Comparison of ENCODE assay signal across 1 cellular context in the genomic region with DNA sequence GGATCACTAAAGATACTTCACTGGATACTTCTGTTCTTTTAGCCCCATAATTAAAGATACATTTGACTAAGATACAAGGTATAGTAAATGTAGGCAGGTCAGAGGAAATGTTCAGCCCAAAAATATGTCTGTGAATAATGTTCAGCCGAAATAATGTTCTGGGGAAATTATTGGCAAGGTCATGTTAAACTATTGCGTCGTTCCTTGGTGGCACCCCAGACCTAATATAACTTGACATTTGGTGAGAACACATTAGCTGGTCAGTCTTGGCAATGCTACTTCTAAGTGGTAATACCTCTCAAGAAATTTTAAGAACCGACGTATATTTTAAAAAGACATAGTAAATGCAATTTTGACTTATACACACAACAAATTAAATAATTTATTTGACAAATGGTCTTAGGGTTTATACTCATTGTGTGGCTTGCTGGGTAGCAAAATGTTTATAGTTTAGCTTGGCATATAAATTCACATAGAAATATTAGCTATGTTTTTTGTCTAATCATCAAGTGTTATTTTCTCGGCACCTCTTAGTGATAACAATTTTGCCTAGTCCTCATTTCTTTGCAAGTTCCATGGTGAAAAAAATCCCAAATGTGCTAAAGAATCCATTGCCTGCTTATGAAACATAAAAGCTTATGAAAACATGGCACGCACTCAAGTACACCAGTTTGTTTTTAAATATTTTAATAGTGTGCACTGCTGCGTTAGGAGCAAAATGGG.
TF ChIP-seq lines count a peak whose summit lies in the region.

No MANE protein-coding gene starts in this region.

TF ChIP-seq in K562, 482 proteins besides CTCF, POLR2A, EP300 and RAD21 (continued from another document):
- TF ChIP-seq, protein P1, sequence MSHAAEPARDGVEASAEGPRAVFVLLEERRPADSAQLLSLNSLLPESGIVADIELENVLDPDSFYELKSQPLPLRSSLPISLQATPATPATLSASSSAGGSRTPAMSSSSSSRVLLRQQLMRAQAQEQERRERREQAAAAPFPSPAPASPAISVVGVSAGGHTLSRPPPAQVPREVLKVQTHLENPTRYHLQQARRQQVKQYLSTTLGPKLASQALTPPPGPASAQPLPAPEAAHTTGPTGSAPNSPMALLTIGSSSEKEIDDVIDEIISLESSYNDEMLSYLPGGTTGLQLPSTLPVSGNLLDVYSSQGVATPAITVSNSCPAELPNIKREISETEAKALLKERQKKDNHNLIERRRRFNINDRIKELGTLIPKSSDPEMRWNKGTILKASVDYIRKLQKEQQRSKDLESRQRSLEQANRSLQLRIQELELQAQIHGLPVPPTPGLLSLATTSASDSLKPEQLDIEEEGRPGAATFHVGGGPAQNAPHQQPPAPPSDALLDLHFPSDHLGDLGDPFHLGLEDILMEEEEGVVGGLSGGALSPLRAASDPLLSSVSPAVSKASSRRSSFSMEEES (CRISPR knock-in tag; IDR thresholded peaks at IDR 0.05), result no peak
- TF ChIP-seq NR2C1 (IDR thresholded peaks at IDR 0.05), result no peak
- TF ChIP-seq NR2C1 (tag; IDR thresholded peaks at IDR 0.05), result peak; percentile 10; the same call in 1 of the 2 replicates
- no peak for TF ChIP-seq ZNF780A (CRISPR knock-in tag; IDR thresholded peaks at IDR 0.05)
- peak; percentile 64 for TF ChIP-seq ZNF316 (IDR thresholded peaks at IDR 0.05)
- TF ChIP-seq U2AF1 (optimal IDR thresholded peaks at IDR 0.05; ENCODE audit: low read depth, low read length), result no peak
- TF ChIP-seq TAF15 (IDR thresholded peaks at IDR 0.05; ENCODE audit: low read depth, low read length), result no peak
- no peak for TF ChIP-seq PCBP2 (IDR thresholded peaks at IDR 0.05; ENCODE audit: low read depth, low read length, poor library complexity, severe bottlenecking)
- TF ChIP-seq, protein P2, sequence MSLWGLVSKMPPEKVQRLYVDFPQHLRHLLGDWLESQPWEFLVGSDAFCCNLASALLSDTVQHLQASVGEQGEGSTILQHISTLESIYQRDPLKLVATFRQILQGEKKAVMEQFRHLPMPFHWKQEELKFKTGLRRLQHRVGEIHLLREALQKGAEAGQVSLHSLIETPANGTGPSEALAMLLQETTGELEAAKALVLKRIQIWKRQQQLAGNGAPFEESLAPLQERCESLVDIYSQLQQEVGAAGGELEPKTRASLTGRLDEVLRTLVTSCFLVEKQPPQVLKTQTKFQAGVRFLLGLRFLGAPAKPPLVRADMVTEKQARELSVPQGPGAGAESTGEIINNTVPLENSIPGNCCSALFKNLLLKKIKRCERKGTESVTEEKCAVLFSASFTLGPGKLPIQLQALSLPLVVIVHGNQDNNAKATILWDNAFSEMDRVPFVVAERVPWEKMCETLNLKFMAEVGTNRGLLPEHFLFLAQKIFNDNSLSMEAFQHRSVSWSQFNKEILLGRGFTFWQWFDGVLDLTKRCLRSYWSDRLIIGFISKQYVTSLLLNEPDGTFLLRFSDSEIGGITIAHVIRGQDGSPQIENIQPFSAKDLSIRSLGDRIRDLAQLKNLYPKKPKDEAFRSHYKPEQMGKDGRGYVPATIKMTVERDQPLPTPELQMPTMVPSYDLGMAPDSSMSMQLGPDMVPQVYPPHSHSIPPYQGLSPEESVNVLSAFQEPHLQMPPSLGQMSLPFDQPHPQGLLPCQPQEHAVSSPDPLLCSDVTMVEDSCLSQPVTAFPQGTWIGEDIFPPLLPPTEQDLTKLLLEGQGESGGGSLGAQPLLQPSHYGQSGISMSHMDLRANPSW (CRISPR knock-in tag; IDR thresholded peaks at IDR 0.05), result no peak
- TF ChIP-seq CCAR2 (IDR thresholded peaks at IDR 0.05; ENCODE audit: low read depth, low read length), result no peak
- TF ChIP-seq PHF20 (IDR thresholded peaks at IDR 0.05; ENCODE audit: partially characterized antibody), result no peak
- TF ChIP-seq ETV6 (IDR thresholded peaks at IDR 0.05; ENCODE audit: borderline replicate concordance in 1 of 2, low read depth in 2 of 2, low read length in 1 of 2), result no peak
- no peak for TF ChIP-seq ETV6 (CRISPR knock-in tag; IDR thresholded peaks at IDR 0.05; ENCODE audit: borderline replicate concordance)
- no peak for TF ChIP-seq JUN (IDR thresholded peaks at IDR 0.05; ENCODE audit: borderline replicate concordance, low read depth, low read length)
- TF ChIP-seq JUN (CRISPR knock-in tag; IDR thresholded peaks at IDR 0.05; ENCODE audit: borderline replicate concordance), result no peak
- TF ChIP-seq ZNF76 (CRISPR knock-in tag; IDR thresholded peaks at IDR 0.05; ENCODE audit: borderline replicate concordance), result no peak
- TF ChIP-seq PPARD (CRISPR knock-in tag; IDR thresholded peaks at IDR 0.05), result no peak
- peak; percentile 43; the same call in 1 of the 2 replicates for TF ChIP-seq MAFG (tag; conservative IDR thresholded peaks at IDR 0.05)
- no peak for TF ChIP-seq MTA1 (IDR thresholded peaks at IDR 0.05; ENCODE audit: borderline replicate concordance)
- no peak for TF ChIP-seq MBD2 (IDR thresholded peaks at IDR 0.05; ENCODE audit: borderline replicate concordance, low read depth)
- TF ChIP-seq, protein P3, sequence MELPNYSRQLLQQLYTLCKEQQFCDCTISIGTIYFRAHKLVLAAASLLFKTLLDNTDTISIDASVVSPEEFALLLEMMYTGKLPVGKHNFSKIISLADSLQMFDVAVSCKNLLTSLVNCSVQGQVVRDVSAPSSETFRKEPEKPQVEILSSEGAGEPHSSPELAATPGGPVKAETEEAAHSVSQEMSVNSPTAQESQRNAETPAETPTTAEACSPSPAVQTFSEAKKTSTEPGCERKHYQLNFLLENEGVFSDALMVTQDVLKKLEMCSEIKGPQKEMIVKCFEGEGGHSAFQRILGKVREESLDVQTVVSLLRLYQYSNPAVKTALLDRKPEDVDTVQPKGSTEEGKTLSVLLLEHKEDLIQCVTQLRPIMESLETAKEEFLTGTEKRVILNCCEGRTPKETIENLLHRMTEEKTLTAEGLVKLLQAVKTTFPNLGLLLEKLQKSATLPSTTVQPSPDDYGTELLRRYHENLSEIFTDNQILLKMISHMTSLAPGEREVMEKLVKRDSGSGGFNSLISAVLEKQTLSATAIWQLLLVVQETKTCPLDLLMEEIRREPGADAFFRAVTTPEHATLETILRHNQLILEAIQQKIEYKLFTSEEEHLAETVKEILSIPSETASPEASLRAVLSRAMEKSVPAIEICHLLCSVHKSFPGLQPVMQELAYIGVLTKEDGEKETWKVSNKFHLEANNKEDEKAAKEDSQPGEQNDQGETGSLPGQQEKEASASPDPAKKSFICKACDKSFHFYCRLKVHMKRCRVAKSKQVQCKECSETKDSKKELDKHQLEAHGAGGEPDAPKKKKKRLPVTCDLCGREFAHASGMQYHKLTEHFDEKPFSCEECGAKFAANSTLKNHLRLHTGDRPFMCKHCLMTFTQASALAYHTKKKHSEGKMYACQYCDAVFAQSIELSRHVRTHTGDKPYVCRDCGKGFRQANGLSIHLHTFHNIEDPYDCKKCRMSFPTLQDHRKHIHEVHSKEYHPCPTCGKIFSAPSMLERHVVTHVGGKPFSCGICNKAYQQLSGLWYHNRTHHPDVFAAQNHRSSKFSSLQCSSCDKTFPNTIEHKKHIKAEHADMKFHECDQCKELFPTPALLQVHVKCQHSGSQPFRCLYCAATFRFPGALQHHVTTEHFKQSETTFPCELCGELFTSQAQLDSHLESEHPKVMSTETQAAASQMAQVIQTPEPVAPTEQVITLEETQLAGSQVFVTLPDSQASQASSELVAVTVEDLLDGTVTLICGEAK (IDR thresholded peaks at IDR 0.05), result no peak
- TF ChIP-seq, protein P3 (CRISPR knock-in tag; IDR thresholded peaks at IDR 0.05), result no peak
- TF ChIP-seq C11orf30 (IDR thresholded peaks at IDR 0.05; ENCODE audit: low read depth), result peak; percentile 53; the same call in 1 of the 2 replicates
- TF ChIP-seq KDM2B (CRISPR knock-in tag; IDR thresholded peaks at IDR 0.05), result no peak
- TF ChIP-seq TAL1 (IDR thresholded peaks at IDR 0.05), result no peak
- no peak for TF ChIP-seq NFRKB (IDR thresholded peaks at IDR 0.05; ENCODE audit: low read depth)
- TF ChIP-seq, protein P4, sequence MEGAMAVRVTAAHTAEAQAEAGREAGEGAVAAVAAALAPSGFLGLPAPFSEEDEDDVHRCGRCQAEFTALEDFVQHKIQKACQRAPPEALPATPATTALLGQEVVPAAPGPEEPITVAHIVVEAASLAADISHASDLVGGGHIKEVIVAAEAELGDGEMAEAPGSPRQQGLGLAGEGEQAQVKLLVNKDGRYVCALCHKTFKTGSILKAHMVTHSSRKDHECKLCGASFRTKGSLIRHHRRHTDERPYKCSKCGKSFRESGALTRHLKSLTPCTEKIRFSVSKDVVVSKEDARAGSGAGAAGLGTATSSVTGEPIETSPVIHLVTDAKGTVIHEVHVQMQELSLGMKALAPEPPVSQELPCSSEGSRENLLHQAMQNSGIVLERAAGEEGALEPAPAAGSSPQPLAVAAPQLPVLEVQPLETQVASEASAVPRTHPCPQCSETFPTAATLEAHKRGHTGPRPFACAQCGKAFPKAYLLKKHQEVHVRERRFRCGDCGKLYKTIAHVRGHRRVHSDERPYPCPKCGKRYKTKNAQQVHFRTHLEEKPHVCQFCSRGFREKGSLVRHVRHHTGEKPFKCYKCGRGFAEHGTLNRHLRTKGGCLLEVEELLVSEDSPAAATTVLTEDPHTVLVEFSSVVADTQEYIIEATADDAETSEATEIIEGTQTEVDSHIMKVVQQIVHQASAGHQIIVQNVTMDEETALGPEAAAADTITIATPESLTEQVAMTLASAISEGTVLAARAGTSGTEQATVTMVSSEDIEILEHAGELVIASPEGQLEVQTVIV (CRISPR knock-in tag; IDR thresholded peaks at IDR 0.05; ENCODE audit: borderline replicate concordance), result no peak
- TF ChIP-seq, protein P5, sequence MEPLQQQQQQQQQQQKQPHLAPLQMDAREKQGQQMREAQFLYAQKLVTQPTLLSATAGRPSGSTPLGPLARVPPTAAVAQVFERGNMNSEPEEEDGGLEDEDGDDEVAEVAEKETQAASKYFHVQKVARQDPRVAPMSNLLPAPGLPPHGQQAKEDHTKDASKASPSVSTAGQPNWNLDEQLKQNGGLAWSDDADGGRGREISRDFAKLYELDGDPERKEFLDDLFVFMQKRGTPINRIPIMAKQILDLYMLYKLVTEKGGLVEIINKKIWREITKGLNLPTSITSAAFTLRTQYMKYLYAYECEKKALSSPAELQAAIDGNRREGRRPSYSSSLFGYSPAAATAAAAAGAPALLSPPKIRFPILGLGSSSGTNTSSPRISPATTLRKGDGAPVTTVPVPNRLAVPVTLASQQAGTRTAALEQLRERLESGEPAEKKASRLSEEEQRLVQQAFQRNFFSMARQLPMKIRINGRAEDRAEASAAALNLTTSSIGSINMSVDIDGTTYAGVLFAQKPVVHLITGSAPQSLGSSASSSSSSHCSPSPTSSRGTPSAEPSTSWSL (CRISPR knock-in tag; IDR thresholded peaks at IDR 0.05; ENCODE audit: borderline replicate concordance), result no peak
- TF ChIP-seq TGIF2 (CRISPR knock-in tag; IDR thresholded peaks at IDR 0.05), result no peak
